In genomic region chr9:90805006-90805993, GRCh38 we compare ENCODE assay signal across 14 cellular contexts. TPM values are rescaled to one million over a fixed set of nuclear protein-coding genes. Genes with fewer than 3 reads are reported as not detected.
A peak's percentile ranks its signal among the peaks of the same experiment; 100 is the strongest.
DNase-seq lines count a peak whose midpoint lies in the region; ATAC-seq and TF ChIP-seq lines count a peak whose summit lies in the region.
"Had no signal": no experiment of that assay in that cellular context is flagged by ENCODE, and none has a peak within 500 bp of the region (broad histone marks: within the 10 kb centered on the region; RNA-seq: fewer than 3 reads in every experiment).

No MANE protein-coding gene starts in this region.

- WGBS in right lobe of liver (ENCODE audit: insufficient coverage, low coverage, low lambda C conversion rate, missing lambda C conversion rate) = 50% methylated on average over 6 of the region's 6 CpGs
- WGBS in sigmoid colon, 2 donors = 65 to 66% methylated on average over 6 of the region's 6 CpGs

- no peak for TF ChIP-seq EP300 in sigmoid colon (IDR thresholded peaks at IDR 0.05)

- ATAC-seq in right lobe of liver = no peak
- ATAC-seq: pancreas had no signal

- H3K9me3 ChIP-seq in neutrophil = no peaks in the 10 kb centered on the region
- no peaks in the 10 kb centered on the region for H3K9me3 ChIP-seq in right lobe of liver
- H3K9me3 ChIP-seq in sigmoid colon = no peaks in the 10 kb centered on the region
- H3K9me3 ChIP-seq: left ventricle myocardium inferior, pancreas had no signal

- H3K27me3 Mint-ChIP-seq in activated naive CD8-positive, alpha-beta T cell treated with anti-CD3 and anti-CD28 coated beads for 36 hours = peaks cover 83% of the 10 kb centered on the region

- no peaks in the 10 kb centered on the region for H3K9me3 Mint-ChIP-seq in activated naive CD8-positive, alpha-beta T cell treated with anti-CD3 and anti-CD28 coated beads for 36 hours

- H3K36me3 Mint-ChIP-seq in activated naive CD8-positive, alpha-beta T cell treated with anti-CD3 and anti-CD28 coated beads for 36 hours = no peaks in the 10 kb centered on the region

- H3K27me3 ChIP-seq in neutrophil = no peaks in the 10 kb centered on the region
- peaks cover 0 to 13% of the 10 kb centered on the region in 2 donors for H3K27me3 ChIP-seq in right lobe of liver
- peaks cover 9 to 37% (median 20%) of the 10 kb centered on the region in 3 donors for H3K27me3 ChIP-seq in sigmoid colon
- H3K27me3 ChIP-seq: pancreas had no signal

- H3K36me3 ChIP-seq in neutrophil = peaks cover 9% of the 10 kb centered on the region
- no peaks in the 10 kb centered on the region for H3K36me3 ChIP-seq in right lobe of liver
- H3K36me3 ChIP-seq in sigmoid colon = no peaks in the 10 kb centered on the region
- H3K36me3 ChIP-seq: left ventricle myocardium inferior, pancreas had no signal

- H3K27ac Mint-ChIP-seq in activated naive CD8-positive, alpha-beta T cell treated with anti-CD3 and anti-CD28 coated beads for 36 hours = no peak overlapping the region

- TF ChIP-seq CTCF in neutrophil (IDR thresholded peaks at IDR 0.05) (no peak), right lobe of liver (IDR thresholded peaks at IDR 0.05) (no peak), sigmoid colon (IDR thresholded peaks at IDR 0.05) (no peak)

- no peak overlapping the region for H3K4me3 Mint-ChIP-seq in activated naive CD8-positive, alpha-beta T cell treated with anti-CD3 and anti-CD28 coated beads for 36 hours

- DNase-seq in NCI-H1694 (lab: John Stamatoyannopoulos, UW) (peak; percentile 37), OCI-M1 (lab: John Stamatoyannopoulos, UW) (peak; percentile 13), right lobe of liver (no peak), ACHN (no peak), sigmoid colon (no peak)
- DNase-seq in activated naive CD8-positive, alpha-beta T cell treated with anti-CD3 and anti-CD28 coated beads for 36 hours = no peak
- DNase-seq: activated CD4-positive, alpha-beta T cell treated with anti-CD3 and anti-CD28 coated beads for 4 hours; DND-41; left ventricle myocardium inferior; pancreas; stimulated activated CD4-positive, alpha-beta T cell treated with anti-CD3 and anti-CD28 coated beads, Interleukin-4, amount 100 ng/mL, for 24 hours had no signal

- intact Hi-C loops in right lobe of liver (cut with DNase I) = no loop called here
- intact Hi-C loops in sigmoid colon (cut with DNase I) = no loop called here

- H3K4me1 Mint-ChIP-seq in activated naive CD8-positive, alpha-beta T cell treated with anti-CD3 and anti-CD28 coated beads for 36 hours = no peaks in the 10 kb centered on the region

- in situ Hi-C loops in ACHN (cut with HindIII; ENCODE audit: low pct_ligation_motif_present, low pct_unique_long_range_greater_than_20kb, low sequenced_read_pairs) = no loop called here

- no peak for TF ChIP-seq POLR2A in right lobe of liver (IDR thresholded peaks at IDR 0.05)
- TF ChIP-seq POLR2A in sigmoid colon (IDR thresholded peaks at IDR 0.05) = no peak

- H3K4me3 ChIP-seq in GM08714 (ENCODE audit: low read length) (peak overlapping the region; percentile 44; the same call in 1 of the 2 replicates), neutrophil (ENCODE audit: low read depth in 1 of 2, low read length in 1 of 2) (peak overlapping the region; percentile 27 to 81), right lobe of liver (no peak overlapping the region), sigmoid colon (no peak overlapping the region)
- H3K4me3 ChIP-seq: pancreas had no signal

- H3K4me1 ChIP-seq in neutrophil (ENCODE audit: control insufficient read depth in 1 of 2, insufficient read depth in 1 of 2, low read depth in 1 of 2, low read length in 1 of 2) (peaks cover 88 to 90% of the 10 kb centered on the region in 2 experiments), right lobe of liver (peaks cover 0 to 10% (median 0%) of the 10 kb centered on the region in 4 donors), sigmoid colon (peaks cover 0 to 11% (median 7%) of the 10 kb centered on the region in 4 donors)

- peak overlapping the region; percentile 97 for H3K27ac ChIP-seq in neutrophil
- no peak overlapping the region for H3K27ac ChIP-seq in right lobe of liver
- peak overlapping the region in 1 of 4 donors; percentile 40 for H3K27ac ChIP-seq in sigmoid colon
- H3K27ac ChIP-seq: left ventricle myocardium inferior had no signal

RNA-seq across cellular contexts. Expression of gene SYK, which starts 3.7 kb away (rescaled TPM):
- total RNA-seq in right lobe of liver (10 to 100 TPM in 1 of 6 experiments, 1 to 10 TPM in 5; 3.0 to 10.9 (median 3.7) TPM), sigmoid colon (10 to 100 TPM in 3 of 4 donors, 1 to 10 TPM in 1; 7.8 to 16.4 (median 12.0) TPM)
- under 1 TPM; 0.37 to 0.48 TPM for total RNA-seq in activated naive CD8-positive, alpha-beta T cell treated with anti-CD3 and anti-CD28 coated beads for 36 hours
- 10 to 100 TPM; 21.6 to 35.8 (median 29.4) TPM for polyA plus RNA-seq in sigmoid colon
- total RNA-seq: fibroblast of villous mesenchyme had no signal

Comparison
In these comparisons a context has a peak if more than half of its experiments do, and no peak if none do; other contexts are left out.
1. H3K4me3 ChIP-seq: peak in GM08714 (single experiment) and neutrophil (2 of 2); none in right lobe of liver (0 of 3) and sigmoid colon (0 of 4).
2. DNase-seq: peak in NCI-H1694 (single experiment) and OCI-M1 (single experiment); none in right lobe of liver (0 of 3), ACHN (single experiment), activated naive CD8-positive, alpha-beta T cell treated with anti-CD3 and anti-CD28 coated beads for 36 hours (single experiment) and sigmoid colon (single experiment).